Comparison of ENCODE assay signal across 8 cellular contexts in the genomic region with DNA sequence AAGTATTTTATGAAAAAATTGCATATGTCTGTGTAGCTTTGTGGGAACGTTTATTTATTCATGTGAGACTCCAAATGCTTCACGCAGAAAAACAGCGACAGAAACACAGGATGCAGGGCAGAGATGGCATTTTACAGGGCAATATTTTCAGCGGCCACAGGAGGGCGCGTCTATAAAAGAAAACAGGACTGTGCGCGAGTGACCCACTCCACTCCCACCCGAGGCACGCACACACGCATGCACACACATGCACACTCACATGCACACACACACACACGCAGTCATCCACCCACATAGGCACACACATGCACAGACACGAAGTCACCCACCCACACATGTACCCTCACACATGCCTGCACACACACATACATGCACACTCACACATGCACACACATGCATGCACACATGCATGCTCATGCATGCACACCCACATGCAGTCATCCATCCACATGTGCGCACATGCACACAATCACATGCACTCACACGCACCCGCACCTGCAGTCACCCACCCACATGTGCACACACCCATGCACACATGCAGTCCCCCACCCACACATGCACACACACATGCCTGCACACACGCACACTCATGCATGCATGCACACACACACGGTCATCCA.
DNase-seq lines count a peak whose midpoint lies in the region; ATAC-seq and TF ChIP-seq lines count a peak whose summit lies in the region.

No MANE protein-coding gene starts in this region.

- H3K27ac ChIP-seq in prostate gland = no peak overlapping the region

- 27% methylated on average over 18 of the region's 18 CpGs for WGBS in prostate gland

- no peaks in the 10 kb centered on the region for H3K4me1 ChIP-seq in prostate gland (replicated peaks)

- peak; percentile 29 to 74 (median 64) for TF ChIP-seq CTCF in prostate gland (IDR thresholded peaks at IDR 0.05)

- H3K9me3 ChIP-seq in prostate gland = no peaks in the 10 kb centered on the region

- no peaks in the 10 kb centered on the region for H3K27me3 ChIP-seq in prostate gland (replicated peaks; ENCODE audit: insufficient read depth)

- intact Hi-C loops in prostate gland (cut with DNase I) = loop anchor here (5.0 to 10.0 kb wide), 2 partner anchors 442 to 974 kb away; no protein-coding TSS in a partner anchor

- ATAC-seq in HG03432 (IDR thresholded peaks at IDR 0.05; ENCODE audit: unreplicated experiment) (peak; percentile 63), GM21526 (IDR thresholded peaks at IDR 0.05; ENCODE audit: low FRiP score, unreplicated experiment) (no peak), GM18505 (IDR thresholded peaks at IDR 0.05; ENCODE audit: unreplicated experiment) (no peak)

- DNase-seq in D341Med (ENCODE audit: low spot score) (peak; percentile 74), RKO (ENCODE audit: low spot score) (peak; percentile 48), glomerular endothelial cell (ENCODE audit: extremely low read depth, low read depth, low spot score) (peak; percentile 12), prostate gland (ENCODE audit: low spot score) (peak; percentile 23)
- DNase-seq in activated effector memory CD4-positive, alpha-beta T cell treated with anti-CD3 and anti-CD28 coated beads, Interleukin-2, amount 50 U/mL, for 16 hours = peak; percentile 82

- peak overlapping the region in 1 of 2 donors; percentile 20 for H3K4me3 ChIP-seq in prostate gland

- TF ChIP-seq POLR2A in prostate gland (IDR thresholded peaks at IDR 0.05) = no peak
- no peak for TF ChIP-seq POLR2A in GM18505 (IDR thresholded peaks at IDR 0.05; ENCODE audit: borderline replicate concordance, extremely low read depth, insufficient read depth, insufficient read length)

- no peaks in the 10 kb centered on the region for H3K36me3 ChIP-seq in prostate gland

Comparison
In these comparisons a context has a peak if more than half of its experiments do, and no peak if none do; other contexts are left out.
1. DNase-seq: peak in every context shown above with its lines; median percentile 82 in activated effector memory CD4-positive, alpha-beta T cell treated with anti-CD3 and anti-CD28 coated beads, Interleukin-2, amount 50 U/mL, for 16 hours; 74 in D341Med; 48 in RKO; 23 in prostate gland; 12 in glomerular endothelial cell.